23 cellular contexts compared by ENCODE assay signal in genomic region chr17:54744750-54745149, GRCh38.
"Had no signal": no experiment of that assay in that cellular context is flagged by ENCODE, and none has a peak within 500 bp of the region (broad histone marks: within the 10 kb centered on the region; RNA-seq: fewer than 3 reads in every experiment).

No MANE protein-coding gene starts in this region.

- DNase-seq: IMR-90, Karpas-422, KG1, MG63, NCI-H1092, NCI-H1105 treated with DMSO at 0.1 percent for 48 hours, NCI-H1417 treated with DMSO at 0.1 percent for 48 hours, NCI-H146, NCI-H187, NCI-H2029, NCI-H2081 treated with DMSO at 0.1 percent for 48 hours, NCI-H2171, NCI-H226, NCI-H446, NCI-H510A, NCI-H524 treated with DMSO at 0.1 percent for 48 hours, NCI-H69, NCI-H774, SHP77 had no signal

- H3K27me3 ChIP-seq: MG63, SJSA1 had no signal

- H3K27ac ChIP-seq: RWPE1, SJSA1, SK-N-MC had no signal

- H3K4me3 ChIP-seq: MG63, SJSA1, SK-N-MC had no signal

- H3K36me3 ChIP-seq: MG63, SJSA1 had no signal

- ATAC-seq: Panc1 had no signal

- H3K4me1 ChIP-seq: SJSA1 had no signal
